ENCODE assay signal across 8 cellular contexts in genomic region chr1:202235856-202236837, GRCh38. TPM values are rescaled to one million over a fixed set of nuclear protein-coding genes. Genes with fewer than 3 reads are reported as not detected.
DNase-seq lines count a peak whose midpoint lies in the region; ATAC-seq and TF ChIP-seq lines count a peak whose summit lies in the region.

No MANE protein-coding gene starts in this region.

- peaks cover 36% of the 10 kb centered on the region for H3K27me3 Mint-ChIP-seq in activated naive CD8-positive, alpha-beta T cell treated with anti-CD3 and anti-CD28 coated beads, Interleukin-2, amount 10 ng/mL, durations not matched to agents 7 days and 5 days

- H3K4me3 ChIP-seq in gastrocnemius medialis = no peak overlapping the region

- TF ChIP-seq CTCF in gastrocnemius medialis (IDR thresholded peaks at IDR 0.05 in 4 of 5, conservative IDR thresholded peaks at IDR 0.05 in 1 of 5) = peak; percentile 43 to 83 (median 72)

- no peaks in the 10 kb centered on the region for H3K9me3 ChIP-seq in gastrocnemius medialis

- intact Hi-C loops in left ventricle myocardium superior (cut with micrococcal nuclease) (no loop called here), gastrocnemius medialis (cut with DNase I; ENCODE audit: low total_unique reads) (no loop called here)

- POLR2A ChIA-PET in activated naive CD8-positive, alpha-beta T cell treated with anti-CD3 and anti-CD28 coated beads, Interleukin-2, amount 10 ng/mL, durations not matched to agents 7 days and 5 days (lab: Charles Lee) = no interaction called here

- H3K36me3 Mint-ChIP-seq in activated naive CD8-positive, alpha-beta T cell treated with anti-CD3 and anti-CD28 coated beads, Interleukin-2, amount 10 ng/mL, durations not matched to agents 7 days and 5 days = no peaks in the 10 kb centered on the region

- no peak overlapping the region for H3K4me3 Mint-ChIP-seq in activated naive CD8-positive, alpha-beta T cell treated with anti-CD3 and anti-CD28 coated beads, Interleukin-2, amount 10 ng/mL, durations not matched to agents 7 days and 5 days

- H3K9me3 Mint-ChIP-seq in activated naive CD8-positive, alpha-beta T cell treated with anti-CD3 and anti-CD28 coated beads, Interleukin-2, amount 10 ng/mL, durations not matched to agents 7 days and 5 days = no peaks in the 10 kb centered on the region

- H3K4me1 Mint-ChIP-seq in activated naive CD8-positive, alpha-beta T cell treated with anti-CD3 and anti-CD28 coated beads, Interleukin-2, amount 10 ng/mL, durations not matched to agents 7 days and 5 days = peaks cover 4% of the 10 kb centered on the region

- peaks cover 0 to under 1% of the 10 kb centered on the region in 2 donors for H3K4me1 ChIP-seq in gastrocnemius medialis

- peak; percentile 99 for DNase-seq in A172 (ENCODE audit: low spot score)
- DNase-seq in MV-4-11 (lab: John Stamatoyannopoulos, UW) = peak; percentile 55
- peak; percentile 62 to 81 for DNase-seq in SW 1271 (lab: John Stamatoyannopoulos, UW)
- peak; percentile 69 for DNase-seq in activated naive CD8-positive, alpha-beta T cell treated with anti-CD3 and anti-CD28 coated beads, Interleukin-2, amount 10 ng/mL, durations not matched to agents 7 days and 5 days
- peak; percentile 59 for DNase-seq in left ventricle myocardium superior
- peak; percentile 10 to 44 for DNase-seq in gastrocnemius medialis

- H3K27me3 ChIP-seq in gastrocnemius medialis = peaks cover 0 to 5% (median 0%) of the 10 kb centered on the region in 3 donors

- TF ChIP-seq POLR2A in gastrocnemius medialis (IDR thresholded peaks at IDR 0.05) = no peak

- ATAC-seq in GM18502 (IDR thresholded peaks at IDR 0.05; ENCODE audit: poor library complexity, unreplicated experiment) = peak; percentile 60
- peak; percentile 65 for ATAC-seq in activated naive CD8-positive, alpha-beta T cell treated with anti-CD3 and anti-CD28 coated beads, Interleukin-2, amount 10 ng/mL, durations not matched to agents 7 days and 5 days (ENCODE audit: low read depth)
- peak; percentile 78 for ATAC-seq in left ventricle myocardium superior
- ATAC-seq in gastrocnemius medialis = peak; percentile 28 to 82
- no peak for ATAC-seq in HG03095 (IDR thresholded peaks at IDR 0.05; ENCODE audit: unreplicated experiment)

- no peaks in the 10 kb centered on the region for H3K36me3 ChIP-seq in gastrocnemius medialis

- in situ Hi-C loops in gastrocnemius medialis (cut with MboI; ENCODE audit: low sequenced_read_pairs in 4 of 4) = no loop called here

- no peak overlapping the region for H3K27ac Mint-ChIP-seq in activated naive CD8-positive, alpha-beta T cell treated with anti-CD3 and anti-CD28 coated beads, Interleukin-2, amount 10 ng/mL, durations not matched to agents 7 days and 5 days

- no peak overlapping the region for H3K27ac ChIP-seq in gastrocnemius medialis

RNA-seq across cellular contexts. Expression of gene LGR6, which starts 42.5 kb away (rescaled TPM):
- total RNA-seq in A172 (2014; rRNA removed; shearing (Covaris generic)) = not detected in 2 replicates
- total RNA-seq in activated naive CD8-positive, alpha-beta T cell treated with anti-CD3 and anti-CD28 coated beads, Interleukin-2, amount 10 ng/mL, durations not matched to agents 7 days and 5 days = 1 to 10 TPM; 2.7 to 5.2 TPM
- total RNA-seq in left ventricle myocardium superior = 2.9 TPM
- total RNA-seq in gastrocnemius medialis = under 1 TPM in 1 of 4 donors, not detected in 3; 0.15 TPM

Comparison
In these comparisons a context has a peak if more than half of its experiments do, and no peak if none do; other contexts are left out.
1. DNase-seq: peak in every context shown above with its lines; median percentile 99 in A172; 72 in SW 1271; 69 in activated naive CD8-positive, alpha-beta T cell treated with anti-CD3 and anti-CD28 coated beads, Interleukin-2, amount 10 ng/mL, durations not matched to agents 7 days and 5 days; 59 in left ventricle myocardium superior; 55 in MV-4-11; 27 in gastrocnemius medialis.